7 cellular contexts compared by ENCODE assay signal in the genomic region with DNA sequence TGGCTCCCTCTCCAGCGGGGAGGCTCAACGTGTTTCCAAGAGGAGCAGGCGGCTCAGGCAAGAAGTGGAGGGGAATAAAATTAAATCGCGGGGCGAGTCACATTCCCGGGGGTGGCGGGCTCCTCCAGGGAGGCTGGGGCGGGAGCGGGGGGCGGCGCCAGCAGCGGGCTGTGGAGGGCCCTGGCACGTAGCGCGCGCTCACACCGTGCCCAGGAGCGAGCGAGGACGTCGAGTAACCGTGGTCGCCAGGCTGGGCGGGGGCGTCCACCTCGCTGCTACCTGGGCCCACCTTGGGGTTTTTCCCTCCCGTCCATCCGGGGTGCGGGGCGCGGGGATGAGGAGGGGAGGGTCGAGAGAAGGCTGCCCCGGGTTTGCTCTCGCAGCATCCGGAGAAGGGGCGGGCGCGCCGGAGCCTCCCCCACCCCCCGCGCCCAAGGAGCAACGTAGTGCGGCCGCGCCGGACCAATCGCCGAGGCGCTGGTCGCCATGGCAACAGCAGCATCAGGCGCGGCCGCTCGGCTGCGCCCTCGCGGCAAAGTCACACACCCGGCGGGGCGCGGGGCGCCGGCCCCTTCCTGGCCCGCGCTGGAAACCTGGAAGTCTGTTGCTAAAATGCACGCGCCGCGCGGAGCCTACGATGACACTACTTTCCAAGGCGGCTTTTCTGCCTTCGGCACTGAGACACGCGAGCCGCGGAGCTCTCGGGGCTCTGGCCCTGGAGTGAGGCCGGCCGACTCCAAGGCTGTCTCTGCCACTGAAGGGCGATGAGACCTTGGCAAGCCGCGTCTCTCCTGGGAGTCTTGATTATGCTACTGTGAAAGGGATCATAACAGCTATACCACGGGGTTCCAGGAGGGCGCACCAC.
DNase-seq lines count a peak whose midpoint lies in the region; ATAC-seq lines count a peak whose summit lies in the region.

TSS of gene IQSEC1 (minus strand) at position 388 of the 865 bp plus-strand sequence. CDS start 415 bp downstream, outside the sequence.

- H3K27ac Mint-ChIP-seq in T-helper 1 cell treated with Interleukin-12 subunit alpha and Interleukin-12 subunit beta and Interleukin-4 antibody, amounts not matched to agents 30 μg/mL and 1 μg/mL, for 36 hours, result peak within 1 kb of the TSS; percentile 79

- peak in 56 of 58 donors; percentile 28 to 88 (median 76) for DNase-seq in anterior cingulate cortex (lab: John Stamatoyannopoulos, UW)
- DNase-seq in iPS-NIHi7 (ENCODE audit: extremely low spot score), result peak; percentile 90
- DNase-seq in stimulated activated CD4-positive, alpha-beta T cell treated with anti-CD3 and anti-CD28 coated beads, Interleukin-12 subunit alpha, Interleukin-12 subunit beta, amount 100 ng/mL, for 4 hours, result peak; percentile 70
- no peak for DNase-seq in KG1 (lab: John Stamatoyannopoulos, UW)

- H3K27me3 Mint-ChIP-seq in T-helper 1 cell treated with Interleukin-12 subunit alpha and Interleukin-12 subunit beta and Interleukin-4 antibody, amounts not matched to agents 30 μg/mL and 1 μg/mL, for 36 hours (ENCODE audit: low read depth), result peaks cover 39% of the 10 kb centered on the region

- ATAC-seq in GM18907 (IDR thresholded peaks at IDR 0.05; ENCODE audit: unreplicated experiment) (peak; percentile 55), HG03095 (IDR thresholded peaks at IDR 0.05; ENCODE audit: unreplicated experiment) (peak; percentile 51)

- peaks cover 35% of the 10 kb centered on the region for H3K4me1 Mint-ChIP-seq in T-helper 1 cell treated with Interleukin-12 subunit alpha and Interleukin-12 subunit beta and Interleukin-4 antibody, amounts not matched to agents 30 μg/mL and 1 μg/mL, for 36 hours (ENCODE audit: low read depth)

- no peaks in the 10 kb centered on the region for H3K9me3 Mint-ChIP-seq in T-helper 1 cell treated with Interleukin-12 subunit alpha and Interleukin-12 subunit beta and Interleukin-4 antibody, amounts not matched to agents 30 μg/mL and 1 μg/mL, for 36 hours

- peak within 1 kb of the TSS; percentile 86 for H3K4me3 Mint-ChIP-seq in T-helper 1 cell treated with Interleukin-12 subunit alpha and Interleukin-12 subunit beta and Interleukin-4 antibody, amounts not matched to agents 30 μg/mL and 1 μg/mL, for 36 hours

- H3K36me3 Mint-ChIP-seq in T-helper 1 cell treated with Interleukin-12 subunit alpha and Interleukin-12 subunit beta and Interleukin-4 antibody, amounts not matched to agents 30 μg/mL and 1 μg/mL, for 36 hours (ENCODE audit: low read depth), result peaks cover 2% of the 10 kb centered on the region
